Comparison of ENCODE assay signal across 16 cellular contexts in the genomic region with DNA sequence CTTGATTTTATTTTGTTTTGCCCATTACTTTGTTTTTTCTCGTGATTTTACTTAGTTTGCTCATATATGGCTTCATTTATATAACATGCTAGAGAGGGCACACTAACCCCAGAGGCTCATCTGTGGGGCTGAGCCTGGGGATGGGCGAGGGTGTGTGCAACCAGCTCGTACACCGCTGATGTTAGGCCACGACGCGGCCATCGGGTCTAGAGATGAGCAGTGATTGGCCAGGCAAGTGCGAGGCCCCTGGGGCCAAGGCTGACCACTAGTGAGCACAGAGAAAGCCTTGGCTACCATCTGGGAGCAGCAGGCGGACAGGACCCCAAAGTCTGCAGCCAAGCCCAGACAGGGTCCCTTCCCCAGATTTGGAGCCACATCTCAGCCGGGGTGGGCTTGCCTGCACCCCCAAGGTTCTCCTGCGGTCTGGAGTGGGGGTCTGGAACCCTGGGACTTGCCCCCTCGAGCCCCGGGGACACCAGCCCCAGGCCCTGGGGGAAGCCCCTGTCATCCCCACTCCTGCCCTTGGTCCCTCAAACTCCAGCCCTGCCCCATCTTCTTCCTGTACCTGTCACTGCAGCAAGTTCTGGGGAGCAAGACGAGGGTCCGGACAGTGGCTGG. TPM values are rescaled to one million over a fixed set of nuclear protein-coding genes. Genes with fewer than 3 reads are reported as not detected.
A peak's percentile ranks its signal among the peaks of the same experiment; 100 is the strongest.
DNase-seq lines count a peak whose midpoint lies in the region; ATAC-seq, FAIRE-seq and TF ChIP-seq lines count a peak whose summit lies in the region.
"Had no signal": no experiment of that assay in that cellular context is flagged by ENCODE, and none has a peak within 500 bp of the region (broad histone marks: within the 10 kb centered on the region; RNA-seq: fewer than 3 reads in every experiment).

No MANE protein-coding gene starts in this region.

- H3K27me3 ChIP-seq in astrocyte (ENCODE audit: insufficient read depth, low read length) (no peaks in the 10 kb centered on the region), HepG2 (ENCODE audit: control insufficient read depth in 1 of 2, insufficient read depth in 2 of 2, low read length in 2 of 2) (no peaks in the 10 kb centered on the region)

- no peaks in the 10 kb centered on the region for H3K9me3 Mint-ChIP-seq in astrocyte (ENCODE audit: unreplicated experiment)

- H3K79me2 ChIP-seq in astrocyte (ENCODE audit: insufficient read depth, low read length) (peaks cover 5% of the 10 kb centered on the region), HepG2 (ENCODE audit: insufficient read depth, low read length) (peaks cover 12% of the 10 kb centered on the region)

- no peak overlapping the region for H2AFZ ChIP-seq in astrocyte (ENCODE audit: low read depth, low read length)
- H2AFZ ChIP-seq in HepG2 (ENCODE audit: low read length), result no peak overlapping the region

- H3K4me2 ChIP-seq in astrocyte (ENCODE audit: low read length) (no peak overlapping the region), HepG2 (ENCODE audit: low read depth, low read length) (no peak overlapping the region)

- ATAC-seq in HepG2, result no peak

- H3K36me3 ChIP-seq in astrocyte (ENCODE audit: insufficient read depth, low read length) (no peaks in the 10 kb centered on the region), HepG2 (replicated peaks in 1 of 2; ENCODE audit: control insufficient read depth in 1 of 2, insufficient read depth in 2 of 2, low read length in 2 of 2) (peaks cover 5 to 14% of the 10 kb centered on the region in 2 experiments; a peak in 3 of 5 replicates)

- 95% methylated on average over 14 of the region's 16 CpGs for WGBS in HepG2 (ENCODE audit: low lambda C conversion rate)

- no peak overlapping the region for H3K4me3 Mint-ChIP-seq in astrocyte (ENCODE audit: unreplicated experiment)

- intact Hi-C loops in HepG2 (cut with micrococcal nuclease; ENCODE audit: unreplicated experiment), result no loop called here

- peaks cover 7% of the 10 kb centered on the region for H4K20me1 ChIP-seq in astrocyte (ENCODE audit: insufficient read depth, low read length)
- H4K20me1 ChIP-seq in HepG2 (ENCODE audit: insufficient read depth, low read length), result peaks cover 13% of the 10 kb centered on the region; the same call in 1 of the 2 replicates

- H3K9me3 ChIP-seq in astrocyte (ENCODE audit: insufficient read depth, low read depth, low read length) (no peaks in the 10 kb centered on the region), HepG2 (ENCODE audit: low read length) (no peaks in the 10 kb centered on the region)

- H3K36me3 Mint-ChIP-seq in astrocyte (ENCODE audit: low read depth, unreplicated experiment), result no peaks in the 10 kb centered on the region

- TF ChIP-seq RAD21 in HepG2 (CRISPR knock-in tag; IDR thresholded peaks at IDR 0.05), result no peak

- H3K27ac ChIP-seq in astrocyte (ENCODE audit: low read depth, low read length), result no peak overlapping the region
- H3K27ac ChIP-seq in HepG2 (ENCODE audit: extremely low read length, insufficient read depth, low read length), result no peak overlapping the region
- H3K27ac ChIP-seq: C4-2B, SK-N-MC had no signal

- H3K4me3 ChIP-seq in astrocyte (ENCODE audit: insufficient read depth, low read depth, low read length) (no peak overlapping the region), HepG2 (replicated peaks in 1 of 3; ENCODE audit: insufficient read depth in 1 of 3, low read depth in 2 of 3, low read length in 3 of 3) (no peak overlapping the region)
- H3K4me3 ChIP-seq: SK-N-MC had no signal

- FAIRE-seq in astrocyte (lab: Jason Lieb, UNC) (no peak), HepG2 (lab: Jason Lieb, UNC) (no peak)
- FAIRE-seq: RCC 7860 had no signal

- H3K9ac ChIP-seq in astrocyte (ENCODE audit: low read length), result no peak overlapping the region
- H3K9ac ChIP-seq in HepG2 (ENCODE audit: insufficient read depth, low read depth, low read length), result no peak overlapping the region

- no peaks in the 10 kb centered on the region for H3K27me3 Mint-ChIP-seq in astrocyte (ENCODE audit: low read depth, unreplicated experiment)

- DNase-seq in astrocyte (ENCODE audit: low read depth) (no peak), HepG2 (ENCODE audit: low spot score) (no peak), NCI-H1436 treated with DMSO at 0.1 percent for 48 hours (lab: John Stamatoyannopoulos, UW) (no peak)
- DNase-seq: DMS79, NCI-H1105, NCI-H1694, NCI-H2107, NCI-H510A, NCI-H748 treated with DMSO at 0.1 percent for 48 hours, SHP77 had no signal

- CTCF ChIA-PET in HepG2 (lab: Yijun Ruan, JAX; ENCODE audit: low intra/inter-chr PET ratio, low total read pairs), result no interaction called here

- no peaks in the 10 kb centered on the region for H3K4me1 Mint-ChIP-seq in astrocyte (ENCODE audit: low read depth, unreplicated experiment)

- H3K27ac Mint-ChIP-seq in astrocyte (ENCODE audit: unreplicated experiment), result peak overlapping the region; percentile 87

- H3K4me1 ChIP-seq in astrocyte (ENCODE audit: insufficient read depth, low read length) (peaks cover 9% of the 10 kb centered on the region), HepG2 (ENCODE audit: insufficient read depth, low read length) (peaks cover 39% of the 10 kb centered on the region)

- BruUV-seq in HepG2 (replicated peaks; lab: Mats Ljungman, UMichigan), result no TSS peak

- in situ Hi-C loops in HepG2 (cut with HindIII; ENCODE audit: extremely low pct_ligation_motif_present, low pct_unique_long_range_greater_than_20kb), result no loop called here

- TF ChIP-seq EP300 in HepG2 (IDR thresholded peaks at IDR 0.05; ENCODE audit: low read depth in 2 of 2, low read length in 2 of 2) (no peak), HepG2 (CRISPR knock-in tag; IDR thresholded peaks at IDR 0.05; ENCODE audit: borderline replicate concordance) (no peak)

- no peak for TF ChIP-seq POLR2A in HepG2 (IDR thresholded peaks at IDR 0.05; ENCODE audit: insufficient read depth in 1 of 2, low read depth in 2 of 2, low read length in 2 of 2)

- no peak for TF ChIP-seq CTCF in astrocyte (IDR thresholded peaks at IDR 0.05; ENCODE audit: insufficient read depth, low read depth, low read length)
- TF ChIP-seq CTCF in HepG2 (CRISPR knock-in tag; IDR thresholded peaks at IDR 0.05), result no peak

- POLR2A ChIA-PET in HepG2 (lab: Yijun Ruan, JAX), result interaction anchor here (1.2 to 1.5 kb wide), 2 partner anchors 25 to 164 kb away, joined by 3 to 5 read pairs; a partner anchor contains a TSS

RNA-seq across cellular contexts. Expression of a gene that starts 3.7 kb away (rescaled TPM):
- total RNA-seq in astrocyte, result 28.8 and 29.3 TPM in 2 replicates
- total RNA-seq in HepG2 (2016; rRNA removed; fragmentation: Illumina TruSeq; extraction: Trizol), result 60.4 and 64.2 TPM in 2 replicates
- total RNA-seq in HepG2 (2016; cell fraction: cytosol; rRNA removed; fragmentation: Illumina TruSeq; extraction: Trizol; ENCODE audit: low read depth), result 57.8 and 71.7 TPM in 2 replicates
- 67.9 and 76.3 TPM in 2 replicates for total RNA-seq in HepG2 (2016; cell fraction: insoluble cytoplasmic fraction; rRNA removed; fragmentation: Illumina TruSeq; extraction: Trizol)
- 58.7 and 70.4 TPM in 2 replicates for total RNA-seq in HepG2 (2016; cell fraction: membrane; rRNA removed; fragmentation: Illumina TruSeq; extraction: Trizol)
- 36.8 and 40.4 TPM in 2 replicates for total RNA-seq in HepG2 (2016; cell fraction: nucleus; rRNA removed; fragmentation: Illumina TruSeq; extraction: Trizol)
- 27.5 and 29.3 TPM in 2 replicates for polyA plus RNA-seq in HepG2 (2011; rRNA removed)
- polyA plus RNA-seq in HepG2 (2011; cell fraction: cytosol; rRNA removed), result 32.4 and 52.6 TPM in 2 replicates
- polyA plus RNA-seq in HepG2 (2011; cell fraction: nucleus; rRNA removed), result 38.8 and 43.2 TPM in 2 replicates
- polyA plus RNA-seq in HepG2 (2012), result 14.1 and 20.9 TPM in 2 replicates
- polyA plus RNA-seq in HepG2 (2016; cell fraction: cytosol; fragmentation: Illumina TruSeq; extraction: Trizol; ENCODE audit: low read depth), result 45.1 and 62.7 TPM in 2 replicates
- polyA plus RNA-seq in HepG2 (2016; cell fraction: insoluble cytoplasmic fraction; fragmentation: Illumina TruSeq; extraction: Trizol; ENCODE audit: low read depth), result 61.9 and 62.9 TPM in 2 replicates
- 48.7 and 50.0 TPM in 2 replicates for polyA plus RNA-seq in HepG2 (2016; cell fraction: membrane; fragmentation: Illumina TruSeq; extraction: Trizol; ENCODE audit: low read depth)
- 39.1 and 50.6 TPM in 2 replicates for polyA plus RNA-seq in HepG2 (2016; cell fraction: nucleus; fragmentation: Illumina TruSeq; extraction: Trizol; ENCODE audit: insufficient read depth, low read depth)
- polyA minus RNA-seq in HepG2 (2011; rRNA and poly(A)+ RNA removed; ENCODE audit: low replicate concordance), result 5.1 and 15.7 TPM in 2 replicates
- 4.8 and 6.5 TPM in 2 replicates for polyA minus RNA-seq in HepG2 (2011; cell fraction: cytosol; rRNA and poly(A)+ RNA removed)
- 34.6 and 37.3 TPM in 2 replicates for polyA minus RNA-seq in HepG2 (2011; cell fraction: nucleus; rRNA and poly(A)+ RNA removed)

RNA-seq across cellular contexts. Expression of a gene that starts 6.9 kb away (rescaled TPM):
- total RNA-seq in astrocyte, result not detected in 2 replicates
- 22.4 and 48.2 TPM in 2 replicates for total RNA-seq in HepG2 (2016; rRNA removed; fragmentation: Illumina TruSeq; extraction: Trizol)
- total RNA-seq in HepG2 (2016; cell fraction: cytosol; rRNA removed; fragmentation: Illumina TruSeq; extraction: Trizol; ENCODE audit: low read depth), result 14.5 and 19.5 TPM in 2 replicates
- total RNA-seq in HepG2 (2016; cell fraction: insoluble cytoplasmic fraction; rRNA removed; fragmentation: Illumina TruSeq; extraction: Trizol), result 19.1 and 44.0 TPM in 2 replicates
- 12.8 and 15.9 TPM in 2 replicates for total RNA-seq in HepG2 (2016; cell fraction: membrane; rRNA removed; fragmentation: Illumina TruSeq; extraction: Trizol)
- 39.5 and 48.3 TPM in 2 replicates for total RNA-seq in HepG2 (2016; cell fraction: nucleus; rRNA removed; fragmentation: Illumina TruSeq; extraction: Trizol)
- polyA plus RNA-seq in HepG2 (2011; rRNA removed), result 20.8 and 26.7 TPM in 2 replicates
- polyA plus RNA-seq in HepG2 (2011; cell fraction: cytosol; rRNA removed), result 32.8 and 46.2 TPM in 2 replicates
- polyA plus RNA-seq in HepG2 (2011; cell fraction: nucleus; rRNA removed), result 13.6 and 16.7 TPM in 2 replicates
- polyA plus RNA-seq in HepG2 (2012), result 18.3 and 22.2 TPM in 2 replicates
- 25.2 and 25.3 TPM in 2 replicates for polyA plus RNA-seq in HepG2 (2016; cell fraction: cytosol; fragmentation: Illumina TruSeq; extraction: Trizol; ENCODE audit: low read depth)
- polyA plus RNA-seq in HepG2 (2016; cell fraction: insoluble cytoplasmic fraction; fragmentation: Illumina TruSeq; extraction: Trizol; ENCODE audit: low read depth), result 31.2 and 35.2 TPM in 2 replicates
- 21.3 and 23.0 TPM in 2 replicates for polyA plus RNA-seq in HepG2 (2016; cell fraction: membrane; fragmentation: Illumina TruSeq; extraction: Trizol; ENCODE audit: low read depth)
- polyA plus RNA-seq in HepG2 (2016; cell fraction: nucleus; fragmentation: Illumina TruSeq; extraction: Trizol; ENCODE audit: insufficient read depth, low read depth), result 99.8 and 108 TPM in 2 replicates
- 11.2 TPM in 1 of 2 replicates, not detected in the other for polyA minus RNA-seq in HepG2 (2011; rRNA and poly(A)+ RNA removed; ENCODE audit: low replicate concordance)
- 7.7 and 10.1 TPM in 2 replicates for polyA minus RNA-seq in HepG2 (2011; cell fraction: cytosol; rRNA and poly(A)+ RNA removed)
- 2.6 and 4.7 TPM in 2 replicates for polyA minus RNA-seq in HepG2 (2011; cell fraction: nucleus; rRNA and poly(A)+ RNA removed)
- total RNA-seq: H4, LHCN-M2, OCI-LY7 had no signal

RNA-seq across cellular contexts. Expression of a gene that starts 17.4 kb away (rescaled TPM):
- total RNA-seq in astrocyte (0.77 and 1.1 TPM in 2 replicates), HepG2 (2016; rRNA removed; fragmentation: Illumina TruSeq; extraction: Trizol) (not detected in 2 replicates)
- not detected in 2 replicates for total RNA-seq in HepG2 (2016; cell fraction: cytosol; rRNA removed; fragmentation: Illumina TruSeq; extraction: Trizol; ENCODE audit: low read depth)
- total RNA-seq in HepG2 (2016; cell fraction: insoluble cytoplasmic fraction; rRNA removed; fragmentation: Illumina TruSeq; extraction: Trizol), result not detected in 2 replicates
- total RNA-seq in HepG2 (2016; cell fraction: membrane; rRNA removed; fragmentation: Illumina TruSeq; extraction: Trizol), result not detected in 2 replicates
- total RNA-seq in HepG2 (2016; cell fraction: nucleus; rRNA removed; fragmentation: Illumina TruSeq; extraction: Trizol), result not detected in 2 replicates
- polyA plus RNA-seq in HepG2 (2011; rRNA removed), result 0.08 and 0.21 TPM in 2 replicates
- polyA plus RNA-seq in HepG2 (2011; cell fraction: cytosol; rRNA removed), result 0.12 and 0.31 TPM in 2 replicates
- 0.50 and 0.55 TPM in 2 replicates for polyA plus RNA-seq in HepG2 (2011; cell fraction: nucleus; rRNA removed)
- polyA plus RNA-seq in HepG2 (2012), result 0.23 and 0.35 TPM in 2 replicates
- not detected in 2 replicates for polyA plus RNA-seq in HepG2 (2016; cell fraction: cytosol; fragmentation: Illumina TruSeq; extraction: Trizol; ENCODE audit: low read depth)
- not detected in 2 replicates for polyA plus RNA-seq in HepG2 (2016; cell fraction: insoluble cytoplasmic fraction; fragmentation: Illumina TruSeq; extraction: Trizol; ENCODE audit: low read depth)
- polyA plus RNA-seq in HepG2 (2016; cell fraction: membrane; fragmentation: Illumina TruSeq; extraction: Trizol; ENCODE audit: low read depth), result not detected in 2 replicates
- polyA plus RNA-seq in HepG2 (2016; cell fraction: nucleus; fragmentation: Illumina TruSeq; extraction: Trizol; ENCODE audit: insufficient read depth, low read depth), result not detected in 2 replicates
- 0.12 TPM in 1 of 2 replicates, not detected in the other for polyA minus RNA-seq in HepG2 (2011; rRNA and poly(A)+ RNA removed; ENCODE audit: low replicate concordance)
- polyA minus RNA-seq in HepG2 (2011; cell fraction: cytosol; rRNA and poly(A)+ RNA removed), result not detected in 2 replicates
- polyA minus RNA-seq in HepG2 (2011; cell fraction: nucleus; rRNA and poly(A)+ RNA removed), result not detected in 2 replicates
- total RNA-seq: H4, LHCN-M2, OCI-LY7 had no signal

RNA-seq across cellular contexts. Expression of a gene that starts 19.1 kb away (rescaled TPM):
- total RNA-seq in astrocyte, result 81.0 and 90.9 TPM in 2 replicates
- 195 and 233 TPM in 2 replicates for total RNA-seq in HepG2 (2016; rRNA removed; fragmentation: Illumina TruSeq; extraction: Trizol)
- total RNA-seq in HepG2 (2016; cell fraction: cytosol; rRNA removed; fragmentation: Illumina TruSeq; extraction: Trizol; ENCODE audit: low read depth), result 58.3 and 60.5 TPM in 2 replicates
- 200 and 225 TPM in 2 replicates for total RNA-seq in HepG2 (2016; cell fraction: insoluble cytoplasmic fraction; rRNA removed; fragmentation: Illumina TruSeq; extraction: Trizol)
- 81.4 and 88.8 TPM in 2 replicates for total RNA-seq in HepG2 (2016; cell fraction: membrane; rRNA removed; fragmentation: Illumina TruSeq; extraction: Trizol)
- 65.2 and 65.6 TPM in 2 replicates for total RNA-seq in HepG2 (2016; cell fraction: nucleus; rRNA removed; fragmentation: Illumina TruSeq; extraction: Trizol)
- polyA plus RNA-seq in HepG2 (2011; rRNA removed), result 26.4 and 32.7 TPM in 2 replicates
- 39.1 and 41.3 TPM in 2 replicates for polyA plus RNA-seq in HepG2 (2011; cell fraction: cytosol; rRNA removed)
- polyA plus RNA-seq in HepG2 (2011; cell fraction: nucleus; rRNA removed), result 37.3 and 39.0 TPM in 2 replicates
- 79.9 and 84.4 TPM in 2 replicates for polyA plus RNA-seq in HepG2 (2012)
- polyA plus RNA-seq in HepG2 (2016; cell fraction: cytosol; fragmentation: Illumina TruSeq; extraction: Trizol; ENCODE audit: low read depth), result 60.4 and 63.0 TPM in 2 replicates
- polyA plus RNA-seq in HepG2 (2016; cell fraction: insoluble cytoplasmic fraction; fragmentation: Illumina TruSeq; extraction: Trizol; ENCODE audit: low read depth), result 218 and 228 TPM in 2 replicates
- 63.2 and 68.6 TPM in 2 replicates for polyA plus RNA-seq in HepG2 (2016; cell fraction: membrane; fragmentation: Illumina TruSeq; extraction: Trizol; ENCODE audit: low read depth)
- polyA plus RNA-seq in HepG2 (2016; cell fraction: nucleus; fragmentation: Illumina TruSeq; extraction: Trizol; ENCODE audit: insufficient read depth, low read depth), result 101 and 107 TPM in 2 replicates
- 32.0 and 52.6 TPM in 2 replicates for polyA minus RNA-seq in HepG2 (2011; rRNA and poly(A)+ RNA removed; ENCODE audit: low replicate concordance)
- polyA minus RNA-seq in HepG2 (2011; cell fraction: cytosol; rRNA and poly(A)+ RNA removed), result 27.8 and 30.0 TPM in 2 replicates
- 8.9 and 9.3 TPM in 2 replicates for polyA minus RNA-seq in HepG2 (2011; cell fraction: nucleus; rRNA and poly(A)+ RNA removed)

RNA-seq across cellular contexts. Expression of a gene that starts 25.0 kb away (rescaled TPM):
- total RNA-seq in astrocyte, result 6.9 and 7.9 TPM in 2 replicates
- 0.49 and 0.52 TPM in 2 replicates for total RNA-seq in HepG2 (2016; rRNA removed; fragmentation: Illumina TruSeq; extraction: Trizol)
- total RNA-seq in HepG2 (2016; cell fraction: cytosol; rRNA removed; fragmentation: Illumina TruSeq; extraction: Trizol; ENCODE audit: low read depth), result not detected in 2 replicates
- 0.49 and 0.54 TPM in 2 replicates for total RNA-seq in HepG2 (2016; cell fraction: insoluble cytoplasmic fraction; rRNA removed; fragmentation: Illumina TruSeq; extraction: Trizol)
- total RNA-seq in HepG2 (2016; cell fraction: membrane; rRNA removed; fragmentation: Illumina TruSeq; extraction: Trizol), result 0.12 TPM in 1 of 2 replicates, not detected in the other
- 0.41 and 0.78 TPM in 2 replicates for total RNA-seq in HepG2 (2016; cell fraction: nucleus; rRNA removed; fragmentation: Illumina TruSeq; extraction: Trizol)
- 0.77 and 1.1 TPM in 2 replicates for polyA plus RNA-seq in HepG2 (2011; rRNA removed)
- polyA plus RNA-seq in HepG2 (2011; cell fraction: cytosol; rRNA removed), result 0.56 and 0.72 TPM in 2 replicates
- 3.9 and 4.7 TPM in 2 replicates for polyA plus RNA-seq in HepG2 (2011; cell fraction: nucleus; rRNA removed)
- 1.2 and 1.4 TPM in 2 replicates for polyA plus RNA-seq in HepG2 (2012)
- 0.16 TPM in 2 replicates for polyA plus RNA-seq in HepG2 (2016; cell fraction: cytosol; fragmentation: Illumina TruSeq; extraction: Trizol; ENCODE audit: low read depth)
- 0.50 and 0.56 TPM in 2 replicates for polyA plus RNA-seq in HepG2 (2016; cell fraction: insoluble cytoplasmic fraction; fragmentation: Illumina TruSeq; extraction: Trizol; ENCODE audit: low read depth)
- polyA plus RNA-seq in HepG2 (2016; cell fraction: membrane; fragmentation: Illumina TruSeq; extraction: Trizol; ENCODE audit: low read depth), result 0.11 TPM in 1 of 2 replicates, not detected in the other
- polyA plus RNA-seq in HepG2 (2016; cell fraction: nucleus; fragmentation: Illumina TruSeq; extraction: Trizol; ENCODE audit: insufficient read depth, low read depth), result 2.0 and 2.2 TPM in 2 replicates
- 1.7 TPM in 1 of 2 replicates, not detected in the other for polyA minus RNA-seq in HepG2 (2011; rRNA and poly(A)+ RNA removed; ENCODE audit: low replicate concordance)
- not detected in 2 replicates for polyA minus RNA-seq in HepG2 (2011; cell fraction: cytosol; rRNA and poly(A)+ RNA removed)
- 0.99 and 1.2 TPM in 2 replicates for polyA minus RNA-seq in HepG2 (2011; cell fraction: nucleus; rRNA and poly(A)+ RNA removed)
- total RNA-seq: H4 had no signal

Comparison
In these comparisons a context has a peak if more than half of its experiments do, and no peak if none do; other contexts are left out.
1. RNA of a gene that starts 6.9 kb away (total RNA-seq): 12.8 to 48.3 TPM in HepG2; not detected in astrocyte; every median in the first group is over 10 times any median in the second.